In the genomic region with DNA sequence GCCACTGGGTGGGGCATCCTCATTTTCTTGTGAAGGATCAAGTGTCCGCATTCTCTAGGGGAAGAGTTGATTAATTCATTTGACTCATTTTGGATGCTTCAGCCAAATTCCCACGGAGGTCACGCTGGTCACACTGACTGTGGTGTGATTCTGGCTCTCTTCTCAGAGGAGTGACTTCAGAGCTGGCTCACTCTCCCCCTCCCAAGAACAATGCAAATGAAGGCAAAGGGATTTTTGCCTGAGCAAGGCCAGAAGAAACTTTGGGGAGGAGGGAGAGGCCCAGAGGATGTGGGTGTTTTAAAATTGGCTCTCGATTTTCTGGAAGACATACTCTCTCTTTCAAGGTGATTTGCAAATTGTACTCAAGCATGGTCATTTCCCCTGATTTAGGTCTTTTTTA, we compare ENCODE assay signal across 1 cellular context.
TF ChIP-seq lines count a peak whose summit lies in the region.

No MANE protein-coding gene starts in this region.

TF ChIP-seq in GM23338, 12 proteins besides CTCF, POLR2A, EP300 and RAD21 (continued from another document):
- TF ChIP-seq POLR2AphosphoS5 (IDR thresholded peaks at IDR 0.05; ENCODE audit: low read depth) (no peak), EZH2phosphoT487 (IDR thresholded peaks at IDR 0.05; ENCODE audit: unreplicated experiment) (no peak), JUNB (IDR thresholded peaks at IDR 0.05; ENCODE audit: unreplicated experiment) (no peak)
- TF ChIP-seq, protein P1, sequence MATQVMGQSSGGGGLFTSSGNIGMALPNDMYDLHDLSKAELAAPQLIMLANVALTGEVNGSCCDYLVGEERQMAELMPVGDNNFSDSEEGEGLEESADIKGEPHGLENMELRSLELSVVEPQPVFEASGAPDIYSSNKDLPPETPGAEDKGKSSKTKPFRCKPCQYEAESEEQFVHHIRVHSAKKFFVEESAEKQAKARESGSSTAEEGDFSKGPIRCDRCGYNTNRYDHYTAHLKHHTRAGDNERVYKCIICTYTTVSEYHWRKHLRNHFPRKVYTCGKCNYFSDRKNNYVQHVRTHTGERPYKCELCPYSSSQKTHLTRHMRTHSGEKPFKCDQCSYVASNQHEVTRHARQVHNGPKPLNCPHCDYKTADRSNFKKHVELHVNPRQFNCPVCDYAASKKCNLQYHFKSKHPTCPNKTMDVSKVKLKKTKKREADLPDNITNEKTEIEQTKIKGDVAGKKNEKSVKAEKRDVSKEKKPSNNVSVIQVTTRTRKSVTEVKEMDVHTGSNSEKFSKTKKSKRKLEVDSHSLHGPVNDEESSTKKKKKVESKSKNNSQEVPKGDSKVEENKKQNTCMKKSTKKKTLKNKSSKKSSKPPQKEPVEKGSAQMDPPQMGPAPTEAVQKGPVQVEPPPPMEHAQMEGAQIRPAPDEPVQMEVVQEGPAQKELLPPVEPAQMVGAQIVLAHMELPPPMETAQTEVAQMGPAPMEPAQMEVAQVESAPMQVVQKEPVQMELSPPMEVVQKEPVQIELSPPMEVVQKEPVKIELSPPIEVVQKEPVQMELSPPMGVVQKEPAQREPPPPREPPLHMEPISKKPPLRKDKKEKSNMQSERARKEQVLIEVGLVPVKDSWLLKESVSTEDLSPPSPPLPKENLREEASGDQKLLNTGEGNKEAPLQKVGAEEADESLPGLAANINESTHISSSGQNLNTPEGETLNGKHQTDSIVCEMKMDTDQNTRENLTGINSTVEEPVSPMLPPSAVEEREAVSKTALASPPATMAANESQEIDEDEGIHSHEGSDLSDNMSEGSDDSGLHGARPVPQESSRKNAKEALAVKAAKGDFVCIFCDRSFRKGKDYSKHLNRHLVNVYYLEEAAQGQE (IDR thresholded peaks at IDR 0.05; ENCODE audit: unreplicated experiment) = no peak
